13 cellular contexts compared by ENCODE assay signal in the genomic region with DNA sequence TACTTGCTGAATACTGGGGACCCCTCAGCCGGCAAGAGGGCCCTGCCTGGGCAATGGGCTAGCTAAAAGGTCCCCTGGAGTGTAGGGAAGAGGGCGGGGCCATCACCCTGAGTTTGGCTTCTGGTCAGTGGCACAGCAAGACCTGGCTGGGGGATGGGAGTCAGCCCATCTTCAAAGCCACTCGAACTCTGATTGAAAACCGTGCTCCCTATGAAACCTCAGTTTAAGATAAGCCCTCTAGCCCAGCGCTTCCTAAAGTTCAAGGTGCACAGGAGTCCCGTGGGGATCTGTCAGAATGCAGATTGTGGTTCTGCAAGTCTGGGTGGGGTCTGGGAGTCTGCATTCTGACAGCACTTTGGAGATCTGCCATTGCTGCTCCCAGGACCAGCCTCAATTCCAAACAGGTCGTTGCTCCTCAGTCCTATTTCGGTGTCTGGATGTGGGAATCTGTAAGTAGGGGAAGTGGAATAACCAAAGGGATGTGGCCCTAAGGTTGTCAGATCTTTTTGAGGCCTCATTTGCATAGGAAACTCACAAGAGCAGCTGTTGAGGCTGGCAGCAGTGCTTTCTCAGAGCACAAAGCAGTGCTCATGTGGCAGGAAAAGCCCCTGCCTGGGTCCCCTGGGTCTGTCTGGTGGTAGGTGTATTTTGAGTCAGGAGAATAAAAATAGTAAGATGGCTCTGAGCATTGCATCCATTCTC.
DNase-seq lines count a peak whose midpoint lies in the region; ATAC-seq, FAIRE-seq and TF ChIP-seq lines count a peak whose summit lies in the region.
"Had no signal": no experiment of that assay in that cellular context is flagged by ENCODE, and none has a peak within 500 bp of the region (broad histone marks: within the 10 kb centered on the region; RNA-seq: fewer than 3 reads in every experiment).

No MANE protein-coding gene starts in this region.

- H3K4me1 ChIP-seq in OCI-LY1 (ENCODE audit: insufficient read depth, low read length, severe bottlenecking) (peaks cover 20% of the 10 kb centered on the region), GM23248 (ENCODE audit: insufficient read depth) (no peaks in the 10 kb centered on the region)
- H3K4me1 ChIP-seq: Caco-2 had no signal

- 72 to 74% methylated on average over 7 to 8 of the region's 8 CpGs for WGBS in GM23248 (ENCODE audit: low coverage in 1 of 2, low lambda C conversion rate in 2 of 2, missing lambda C conversion rate in 2 of 2), 2 experiments

- H3K9me3 ChIP-seq in OCI-LY1 (ENCODE audit: low read length): no peaks in the 10 kb centered on the region
- no peaks in the 10 kb centered on the region for H3K9me3 ChIP-seq in GM23248 (ENCODE audit: low read depth)
- H3K9me3 ChIP-seq: Caco-2, thyroid gland had no signal

- TF ChIP-seq CTCF in OCI-LY1 (IDR thresholded peaks at IDR 0.05; ENCODE audit: low read length): no peak

- ATAC-seq in GM21381 (IDR thresholded peaks at IDR 0.05; ENCODE audit: unreplicated experiment) (peak; percentile 97), HG03066 (IDR thresholded peaks at IDR 0.05; ENCODE audit: low read depth, unreplicated experiment) (peak; percentile 91)
- ATAC-seq: HCT116 had no signal

- no peak overlapping the region for H3K9ac ChIP-seq in OCI-LY1 (ENCODE audit: low read length)
- H3K9ac ChIP-seq in GM23248: no peak overlapping the region

- H3F3A ChIP-seq in OCI-LY1 (ENCODE audit: insufficient read depth, low read length) (no peaks in the 10 kb centered on the region), GM23248 (ENCODE audit: insufficient read depth) (no peaks in the 10 kb centered on the region)

- in situ Hi-C loops in GM23248 (cut with MboI): no loop called here

- no peaks in the 10 kb centered on the region for H4K20me1 ChIP-seq in OCI-LY1 (ENCODE audit: insufficient read depth, low read length)
- no peaks in the 10 kb centered on the region for H4K20me1 ChIP-seq in GM23248 (ENCODE audit: insufficient read depth)

- peak overlapping the region; percentile 56 for H3K4me2 ChIP-seq in OCI-LY1 (ENCODE audit: low read length)
- no peak overlapping the region for H3K4me2 ChIP-seq in GM23248 (ENCODE audit: unreplicated experiment)

- H3K27me3 ChIP-seq in OCI-LY1 (ENCODE audit: insufficient read depth, low read length) (no peaks in the 10 kb centered on the region), GM23248 (replicated peaks; ENCODE audit: insufficient read depth) (no peaks in the 10 kb centered on the region)
- H3K27me3 ChIP-seq: thyroid gland had no signal

- H3K79me2 ChIP-seq in OCI-LY1 (ENCODE audit: insufficient read depth, low read length): no peaks in the 10 kb centered on the region
- no peaks in the 10 kb centered on the region for H3K79me2 ChIP-seq in GM23248 (ENCODE audit: insufficient read depth)

- peak; percentile 95 for FAIRE-seq in GM18507 (lab: Jason Lieb, UNC)

- H3K9me2 ChIP-seq in OCI-LY1 (ENCODE audit: low read depth, low read length) (no peaks in the 10 kb centered on the region), GM23248 (ENCODE audit: insufficient read depth) (no peaks in the 10 kb centered on the region)

- DNase-seq in GM18507 (ENCODE audit: extremely low spot score, insufficient read length, low read depth): peak; percentile 44
- no peak for DNase-seq in substantia nigra (lab: John Stamatoyannopoulos, UW)
- no peak for DNase-seq in GM23248
- no peak for DNase-seq in stimulated activated naive CD4-positive, alpha-beta T cell treated with Interleukin-2 at 50 U/mL for 16 hours (lab: John Stamatoyannopoulos, UW)
- DNase-seq in activated CD8-positive, alpha-beta memory T cell treated with anti-CD3 and anti-CD28 coated beads, Interleukin-2, amount 50 U/mL, for 48 hours: no peak
- DNase-seq: activated T-cell treated with anti-CD3 and anti-CD28 coated beads, Interleukin-2, amount 50 U/mL, for 1 hour; Caco-2; NCI-H1930; thyroid gland had no signal

- H3K27ac ChIP-seq in OCI-LY1 (ENCODE audit: low read depth, low read length, poor library complexity, severe bottlenecking) (peak overlapping the region; percentile 43), substantia nigra (ENCODE audit: low read depth, low read length, poor library complexity, severe bottlenecking) (no peak overlapping the region), GM23248 (no peak overlapping the region)
- H3K27ac ChIP-seq: thyroid gland had no signal

- no peaks in the 10 kb centered on the region for H3K36me3 ChIP-seq in OCI-LY1 (ENCODE audit: insufficient read depth, low read length)
- H3K36me3 ChIP-seq in GM23248 (ENCODE audit: low read depth): no peaks in the 10 kb centered on the region
- H3K36me3 ChIP-seq: thyroid gland had no signal

- H2AFZ ChIP-seq in OCI-LY1 (ENCODE audit: low read length) (no peak overlapping the region), GM23248 (no peak overlapping the region)

- H3K4me3 ChIP-seq in OCI-LY1 (ENCODE audit: low read depth, low read length, poor library complexity, severe bottlenecking): no peak overlapping the region
- H3K4me3 ChIP-seq in GM23248: no peak overlapping the region
- H3K4me3 ChIP-seq: thyroid gland had no signal
